ENCODE assay signal across 19 cellular contexts in genomic region chr16:88642881-88643545, GRCh38. TPM values are rescaled to one million over a fixed set of nuclear protein-coding genes. Genes with fewer than 3 reads are reported as not detected.
DNase-seq lines count a peak whose midpoint lies in the region; ATAC-seq, FAIRE-seq and TF ChIP-seq lines count a peak whose summit lies in the region.
"Had no signal": no experiment of that assay in that cellular context is flagged by ENCODE, and none has a peak within 500 bp of the region (broad histone marks: within the 10 kb centered on the region; RNA-seq: fewer than 3 reads in every experiment).

No MANE protein-coding gene starts in this region.

- H4K20me1 ChIP-seq in BLaER1 (peaks cover 100% of the 10 kb centered on the region), GM12878 (ENCODE audit: control insufficient read depth, insufficient read depth) (0 out of 2 replicates have a peak, but pooled peaks cover 7% of the 10 kb centered on the region), Karpas-422 (ENCODE audit: insufficient read depth, low read depth, low read length) (peaks cover 48% of the 10 kb centered on the region)

- H3K79me2 ChIP-seq in GM12878 (ENCODE audit: control insufficient read depth, insufficient read depth, low read length) = peaks cover 11% of the 10 kb centered on the region
- no peaks in the 10 kb centered on the region for H3K79me2 ChIP-seq in mesendoderm (ENCODE audit: control insufficient read depth, insufficient read depth, low read length)
- H3K79me2 ChIP-seq in Karpas-422 (ENCODE audit: low read length) = no peaks in the 10 kb centered on the region

- H4K8ac ChIP-seq in mesendoderm (ENCODE audit: low read depth, low read length) = no peak overlapping the region

- H3K27ac ChIP-seq in BLaER1 (no peak overlapping the region), GM12878 (ENCODE audit: control insufficient read depth, insufficient read depth) (no peak overlapping the region), mesendoderm (ENCODE audit: low read depth, low read length) (no peak overlapping the region), adrenal gland (no peak overlapping the region), Karpas-422 (ENCODE audit: low read length) (no peak overlapping the region)

- H2AFZ ChIP-seq in GM12878 (ENCODE audit: control insufficient read depth, low read depth, low read length) (no peak overlapping the region), Karpas-422 (ENCODE audit: low read length) (no peak overlapping the region)

- in situ Hi-C loops in GM18951 (cut with MboI; ENCODE audit: low sequenced_read_pairs, unreplicated experiment) = no loop called here
- in situ Hi-C loops in GM12878 (cut with MboI) = no loop called here

- TF ChIP-seq EP300 in GM12878 (IDR thresholded peaks at IDR 0.05; ENCODE audit: borderline replicate concordance in 1 of 2, control insufficient read depth in 1 of 2, low read depth in 2 of 2, low read length in 2 of 2) = no peak

- no peaks in the 10 kb centered on the region for H3K79me1 ChIP-seq in mesendoderm (ENCODE audit: low read length)

- H3K56ac ChIP-seq in mesendoderm (ENCODE audit: low read length) = no peak overlapping the region

- H3K4me3 ChIP-seq in BLaER1 (no peak overlapping the region), GM12878 (no peak overlapping the region), mesendoderm (ENCODE audit: low read length) (no peak overlapping the region), adrenal gland (no peak overlapping the region), Karpas-422 (ENCODE audit: low read length) (no peak overlapping the region)

- BruUV-seq in GM12878 (replicated peaks; lab: Mats Ljungman, UMichigan) = no TSS peak

- FAIRE-seq in GM12878 (lab: Jason Lieb, UNC) = no peak
- FAIRE-seq: GM12891 had no signal

- H3K4me1 ChIP-seq in BLaER1 (peaks cover 96% of the 10 kb centered on the region), GM12878 (ENCODE audit: control insufficient read depth, insufficient read depth, low read length) (peaks cover 18% of the 10 kb centered on the region), mesendoderm (ENCODE audit: control insufficient read depth, low read depth, low read length) (no peaks in the 10 kb centered on the region), adrenal gland (replicated peaks in 1 of 2) (no peaks in the 10 kb centered on the region), Karpas-422 (ENCODE audit: low read length) (peaks cover 25% of the 10 kb centered on the region)

- H2AK5ac ChIP-seq in mesendoderm (ENCODE audit: low read length) = no peak overlapping the region

- WGBS in GM12878 (ENCODE audit: insufficient coverage, insufficient replicate concordance, low lambda C conversion rate, missing lambda C conversion rate) = 89% methylated on average over 32 of the region's 48 CpGs
- WGBS in mesendoderm (ENCODE audit: extremely low coverage, insufficient coverage, low lambda C conversion rate) = no CpG with 5 or more reads among the region's 48 CpGs
- 76 to 86% (median 84%) methylated on average over 22 to 48 of the region's 48 CpGs for WGBS in adrenal gland, 4 donors

- TF ChIP-seq RAD21 in GM12878 (IDR thresholded peaks at IDR 0.05; ENCODE audit: insufficient read depth, low read depth, low read length) = no peak

- peaks cover 40% of the 10 kb centered on the region for H3K27me3 ChIP-seq in BLaER1
- H3K27me3 ChIP-seq in GM12878 (replicated peaks in 1 of 2; ENCODE audit: control insufficient read depth in 2 of 2, insufficient read depth in 2 of 2, low read length in 1 of 2) = peaks cover 13 to 18% of the 10 kb centered on the region in 2 experiments
- peaks cover 7% of the 10 kb centered on the region for H3K27me3 ChIP-seq in mesendoderm (ENCODE audit: insufficient read depth, low read length, poor library complexity)
- peaks cover 19% of the 10 kb centered on the region for H3K27me3 ChIP-seq in adrenal gland
- H3K27me3 ChIP-seq in Karpas-422 (ENCODE audit: low read length) = no peaks in the 10 kb centered on the region

- intact Hi-C loops in GM12878 (cut with micrococcal nuclease; ENCODE audit: unreplicated experiment) = no loop called here
- intact Hi-C loops in adrenal gland (cut with DNase I) = no loop called here

- RAD21 ChIA-PET in GM12878 (lab: Charles Lee; ENCODE audit: unreplicated experiment) = no interaction called here

- no peak for ATAC-seq in GM12878
- ATAC-seq: PC-3 had no signal

- TF ChIP-seq POLR2A in GM18951 (IDR thresholded peaks at IDR 0.05; ENCODE audit: extremely low read depth, insufficient read depth, insufficient read length) = peak; percentile 3
- peak; percentile 30; the same call in 1 of the 2 replicates for TF ChIP-seq POLR2A in GM12878 (IDR thresholded peaks at IDR 0.05; ENCODE audit: low read depth, low read length)
- no peak for TF ChIP-seq POLR2A in adrenal gland (IDR thresholded peaks at IDR 0.05)

- H3K9me2 ChIP-seq in Karpas-422 (replicated peaks; ENCODE audit: insufficient read depth, low read length) = no peaks in the 10 kb centered on the region

- peaks cover 55% of the 10 kb centered on the region for H3K36me3 ChIP-seq in BLaER1
- peaks cover 2 to 4% of the 10 kb centered on the region in 2 experiments; a peak in 2 of 4 replicates for H3K36me3 ChIP-seq in GM12878 (ENCODE audit: control insufficient read depth in 2 of 2, insufficient read depth in 2 of 2, low read length in 1 of 2)
- H3K36me3 ChIP-seq in mesendoderm (ENCODE audit: control insufficient read depth, insufficient read depth, low read length) = no peaks in the 10 kb centered on the region
- H3K36me3 ChIP-seq in adrenal gland (replicated peaks in 1 of 2) = no peaks in the 10 kb centered on the region
- H3K36me3 ChIP-seq in Karpas-422 (ENCODE audit: insufficient read depth, low read length) = no peaks in the 10 kb centered on the region; the same call in 1 of the 2 replicates

- H3K18ac ChIP-seq in mesendoderm (ENCODE audit: low read length) = no peak overlapping the region

- DNase-seq in GM12878 (ENCODE audit: low read depth, low spot score) (no peak), mesendoderm (peak; percentile 29), AG20443 (ENCODE audit: low spot score) (no peak), adrenal gland (no peak), Karpas-422 (no peak)
- DNase-seq: DMS 273 treated with DMSO at 0.1 percent for 48 hours, H7, MV-4-11, NCI-H1694 treated with DMSO at 0.1 percent for 48 hours, NCI-H226, NCI-H524, NCI-H82, PC-3, RPMI8226, SIG-M5, T-helper 1 cell had no signal

- SMC1A ChIA-PET in GM12878 (lab: Charles Lee; ENCODE audit: uncharacterized antibody, unreplicated experiment) = no interaction called here

- TF ChIP-seq CTCF in GM12878 (IDR thresholded peaks at IDR 0.05 in 2 of 3, conservative IDR thresholded peaks at IDR 0.05 in 1 of 3; ENCODE audit: control insufficient read depth in 2 of 3, extremely low read depth in 1 of 3, insufficient read depth in 1 of 3, low read depth in 3 of 3, low read length in 3 of 3) = no peak
- no peak for TF ChIP-seq CTCF in adrenal gland (IDR thresholded peaks at IDR 0.05)

- H3K23ac ChIP-seq in mesendoderm (ENCODE audit: low read length) = no peak overlapping the region

- no peak overlapping the region for H2BK15ac ChIP-seq in mesendoderm (replicated peaks; ENCODE audit: low read depth)

- no peak overlapping the region for H4K5ac ChIP-seq in mesendoderm (ENCODE audit: low read length)

- no peak overlapping the region for H2BK5ac ChIP-seq in mesendoderm (ENCODE audit: low read length)

- H2BK120ac ChIP-seq in mesendoderm (ENCODE audit: low read depth, low read length) = no peak overlapping the region

- CTCF ChIA-PET in GM12878 (lab: Yijun Ruan, JAX) = no interaction called here

- H3K9me3 ChIP-seq in BLaER1 = no peaks in the 10 kb centered on the region
- H3K9me3 ChIP-seq in GM12878 (replicated peaks; ENCODE audit: control insufficient read depth, insufficient read depth, low read length) = no peaks in the 10 kb centered on the region
- no peaks in the 10 kb centered on the region for H3K9me3 ChIP-seq in adrenal gland (replicated peaks in 1 of 3)
- H3K9me3 ChIP-seq in Karpas-422 (ENCODE audit: low read length) = no peaks in the 10 kb centered on the region

- POLR2A ChIA-PET in GM12878 (lab: Charles Lee) = no interaction called here

- no peak overlapping the region for H3K9ac ChIP-seq in BLaER1
- H3K9ac ChIP-seq in GM12878 (ENCODE audit: control insufficient read depth, insufficient read depth, low read length) = no peak overlapping the region
- H3K9ac ChIP-seq in mesendoderm (ENCODE audit: low read length) = no peak overlapping the region
- no peak overlapping the region for H3K9ac ChIP-seq in Karpas-422 (ENCODE audit: low read length)

- H3K4me2 ChIP-seq in BLaER1 (peak overlapping the region; percentile 6; the same call in 1 of the 2 replicates), GM12878 (ENCODE audit: control insufficient read depth, insufficient read depth) (no peak overlapping the region), mesendoderm (ENCODE audit: low read length) (no peak overlapping the region), Karpas-422 (ENCODE audit: low read depth, low read length, poor library complexity, severe bottlenecking) (no peak overlapping the region)

- H3K4ac ChIP-seq in mesendoderm (ENCODE audit: low read depth, low read length) = no peak overlapping the region

RNA-seq across cellular contexts. Expression of gene IL17C, which starts 4.6 kb away (rescaled TPM):
- not detected in 2 replicates for total RNA-seq in GM12878 (2013; cell fraction: nucleolus; rRNA removed)
- total RNA-seq in GM12878 (2014; rRNA removed) = not detected in 2 replicates
- not detected in 2 replicates for total RNA-seq in GM12878 (2014; rRNA removed; fragmentation: Illumina TruSeq; extraction: Trizol)
- total RNA-seq in GM12878 (2021) = not detected in 2 replicates
- not detected for polyA plus RNA-seq in GM12878 (2011; ENCODE audit: low read depth)
- polyA plus RNA-seq in GM12878 (2011; rRNA removed) = not detected in 2 replicates
- polyA plus RNA-seq in GM12878 (2011; cell fraction: cytosol; rRNA removed) = 0.08 and 0.10 TPM in 2 replicates
- polyA plus RNA-seq in GM12878 (2011; cell fraction: nucleus; rRNA removed) = 0.31 and 0.55 TPM in 2 replicates
- 0.26 and 0.32 TPM in 2 replicates for polyA plus RNA-seq in GM12878 (2012)
- polyA plus RNA-seq in GM12878 (2014; fragmentation: Illumina TruSeq; extraction: Trizol) = not detected in 2 replicates
- not detected for polyA plus RNA-seq in GM12878 (2014; fragmentation: Nextera tagmentation; extraction: Ambion mirVana)
- 0.33 TPM in 1 of 2 replicates, not detected in the other for polyA plus RNA-seq in GM12878 (2014; rRNA removed)
- polyA plus RNA-seq in GM12878 (2016; fragmentation: Nextera tagmentation; extraction: Ambion mirVana) = not detected
- polyA minus RNA-seq in GM12878 (2011; rRNA and poly(A)+ RNA removed) = not detected in 2 replicates
- not detected in 2 replicates for polyA minus RNA-seq in GM12878 (2011; cell fraction: cytosol; rRNA and poly(A)+ RNA removed)
- not detected in 2 replicates for polyA minus RNA-seq in GM12878 (2011; cell fraction: nucleus; rRNA and poly(A)+ RNA removed)
- 0.15 TPM for polyA plus RNA-seq in mesendoderm (2013, experiment 1 of 2)
- 0.21 TPM for polyA plus RNA-seq in mesendoderm (2013, experiment 2 of 2)
- not detected for total RNA-seq in adrenal gland
- not detected for polyA plus RNA-seq in adrenal gland
- total RNA-seq in Karpas-422 (2014; rRNA removed; shearing (Covaris generic); ENCODE audit: low replicate concordance) = not detected in 2 replicates
- total RNA-seq: PC-3 had no signal

RNA-seq across cellular contexts. Expression of gene CYBA, which starts 7.8 kb away (rescaled TPM):
- 178 and 189 TPM in 2 replicates for total RNA-seq in GM12878 (2013; cell fraction: nucleolus; rRNA removed)
- total RNA-seq in GM12878 (2014; rRNA removed) (531 and 598 TPM in 2 replicates), GM12878 (2014; rRNA removed; fragmentation: Illumina TruSeq; extraction: Trizol) (114 and 132 TPM in 2 replicates), GM12878 (2021) (373 and 384 TPM in 2 replicates), adrenal gland (100 to 1,000 TPM in 7 of 8 donors, 10 to 100 TPM in 1; 81.7 to 374 (median 155) TPM)
- polyA plus RNA-seq in GM12878 (2011; ENCODE audit: low read depth) = 92.9 TPM
- polyA plus RNA-seq in GM12878 (2011; rRNA removed) (29.3 and 78.7 TPM in 2 replicates), GM12878 (2014; fragmentation: Illumina TruSeq; extraction: Trizol) (7.9 and 53.2 TPM in 2 replicates), GM12878 (2014; fragmentation: Nextera tagmentation; extraction: Ambion mirVana) (under 1 TPM; 0.55 to 0.66 TPM), GM12878 (2014; rRNA removed) (551 and 668 TPM in 2 replicates), GM12878 (2016; fragmentation: Nextera tagmentation; extraction: Ambion mirVana) (100 to 1,000 TPM; 462 to 477 TPM), adrenal gland (100 to 1,000 TPM in 2 of 3 donors, 10 to 100 TPM in 1; 19.6 to 271 (median 258) TPM)
- polyA plus RNA-seq in GM12878 (2011; cell fraction: cytosol; rRNA removed) = 257 and 379 TPM in 2 replicates
- 417 and 477 TPM in 2 replicates for polyA plus RNA-seq in GM12878 (2011; cell fraction: nucleus; rRNA removed)
- polyA plus RNA-seq in GM12878 (2012) = 413 and 478 TPM in 2 replicates
- polyA minus RNA-seq in GM12878 (2011; rRNA and poly(A)+ RNA removed) = 55.5 and 207 TPM in 2 replicates
- 88.6 and 114 TPM in 2 replicates for polyA minus RNA-seq in GM12878 (2011; cell fraction: cytosol; rRNA and poly(A)+ RNA removed)
- polyA minus RNA-seq in GM12878 (2011; cell fraction: nucleus; rRNA and poly(A)+ RNA removed) = 55.1 and 94.4 TPM in 2 replicates
- polyA plus RNA-seq in mesendoderm (2013, experiment 1 of 2) = 78.8 TPM
- 83.5 TPM for polyA plus RNA-seq in mesendoderm (2013, experiment 2 of 2)
- 395 and 1,207 TPM in 2 replicates for total RNA-seq in Karpas-422 (2014; rRNA removed; shearing (Covaris generic); ENCODE audit: low replicate concordance)
- total RNA-seq: PC-3 had no signal

RNA-seq across cellular contexts. Expression of gene MVD, which starts 19.9 kb away (rescaled TPM):
- total RNA-seq in GM12878 (2013; cell fraction: nucleolus; rRNA removed) = 81.8 and 88.4 TPM in 2 replicates
- total RNA-seq in GM12878 (2014; rRNA removed) (101 and 104 TPM in 2 replicates), GM12878 (2014; rRNA removed; fragmentation: Illumina TruSeq; extraction: Trizol) (45.0 and 50.0 TPM in 2 replicates), GM12878 (2021) (132 and 147 TPM in 2 replicates), adrenal gland (100 to 1,000 TPM in 1 of 8 donors, 10 to 100 TPM in 7; 25.6 to 293 (median 34.6) TPM)
- 21.0 TPM for polyA plus RNA-seq in GM12878 (2011; ENCODE audit: low read depth)
- polyA plus RNA-seq in GM12878 (2011; rRNA removed) (15.5 and 41.4 TPM in 2 replicates), GM12878 (2014; fragmentation: Illumina TruSeq; extraction: Trizol) (8.4 and 28.9 TPM in 2 replicates), GM12878 (2014; fragmentation: Nextera tagmentation; extraction: Ambion mirVana) (1 to 10 TPM; 5.0 to 6.8 TPM), GM12878 (2014; rRNA removed) (80.1 and 95.9 TPM in 2 replicates), GM12878 (2016; fragmentation: Nextera tagmentation; extraction: Ambion mirVana) (10 to 100 TPM; 80.5 to 85.4 TPM), adrenal gland (100 to 1,000 TPM in 1 of 3 donors, 10 to 100 TPM in 2; 60.7 to 257 (median 66.9) TPM)
- 53.9 and 79.5 TPM in 2 replicates for polyA plus RNA-seq in GM12878 (2011; cell fraction: cytosol; rRNA removed)
- polyA plus RNA-seq in GM12878 (2011; cell fraction: nucleus; rRNA removed) = 293 and 318 TPM in 2 replicates
- polyA plus RNA-seq in GM12878 (2012) = 91.8 and 107 TPM in 2 replicates
- polyA minus RNA-seq in GM12878 (2011; rRNA and poly(A)+ RNA removed) = 18.5 and 44.7 TPM in 2 replicates
- 25.0 and 33.1 TPM in 2 replicates for polyA minus RNA-seq in GM12878 (2011; cell fraction: cytosol; rRNA and poly(A)+ RNA removed)
- 39.9 and 52.2 TPM in 2 replicates for polyA minus RNA-seq in GM12878 (2011; cell fraction: nucleus; rRNA and poly(A)+ RNA removed)
- polyA plus RNA-seq in mesendoderm (2013, experiment 1 of 2) = 73.3 TPM
- polyA plus RNA-seq in mesendoderm (2013, experiment 2 of 2) = 73.9 TPM
- 35.0 and 82.2 TPM in 2 replicates for total RNA-seq in Karpas-422 (2014; rRNA removed; shearing (Covaris generic); ENCODE audit: low replicate concordance)

RNA-seq across cellular contexts. Expression of gene SNAI3, which starts 43.3 kb away (rescaled TPM):
- total RNA-seq in GM12878 (2013; cell fraction: nucleolus; rRNA removed) = 2.4 and 3.1 TPM in 2 replicates
- 4.7 and 6.5 TPM in 2 replicates for total RNA-seq in GM12878 (2014; rRNA removed)
- total RNA-seq in GM12878 (2014; rRNA removed; fragmentation: Illumina TruSeq; extraction: Trizol) = 1.2 and 1.7 TPM in 2 replicates
- 5.7 and 7.4 TPM in 2 replicates for total RNA-seq in GM12878 (2021)
- polyA plus RNA-seq in GM12878 (2011; ENCODE audit: low read depth) = 1.5 TPM
- 0.53 and 1.5 TPM in 2 replicates for polyA plus RNA-seq in GM12878 (2011; rRNA removed)
- polyA plus RNA-seq in GM12878 (2011; cell fraction: cytosol; rRNA removed) = 2.0 and 3.2 TPM in 2 replicates
- polyA plus RNA-seq in GM12878 (2011; cell fraction: nucleus; rRNA removed) = 4.2 TPM in 2 replicates
- polyA plus RNA-seq in GM12878 (2012) = 2.6 and 2.8 TPM in 2 replicates
- polyA plus RNA-seq in GM12878 (2014; fragmentation: Illumina TruSeq; extraction: Trizol) = 0.10 and 1.4 TPM in 2 replicates
- under 1 TPM; 0.21 to 0.26 TPM for polyA plus RNA-seq in GM12878 (2014; fragmentation: Nextera tagmentation; extraction: Ambion mirVana)
- 4.3 and 6.6 TPM in 2 replicates for polyA plus RNA-seq in GM12878 (2014; rRNA removed)
- 1 to 10 TPM; 6.2 to 7.1 TPM for polyA plus RNA-seq in GM12878 (2016; fragmentation: Nextera tagmentation; extraction: Ambion mirVana)
- polyA minus RNA-seq in GM12878 (2011; rRNA and poly(A)+ RNA removed) = 1.1 and 2.2 TPM in 2 replicates
- 2.3 and 2.4 TPM in 2 replicates for polyA minus RNA-seq in GM12878 (2011; cell fraction: cytosol; rRNA and poly(A)+ RNA removed)
- polyA minus RNA-seq in GM12878 (2011; cell fraction: nucleus; rRNA and poly(A)+ RNA removed) = 0.97 and 2.1 TPM in 2 replicates
- polyA plus RNA-seq in mesendoderm (2013, experiment 1 of 2) = 1.3 TPM
- 1.3 TPM for polyA plus RNA-seq in mesendoderm (2013, experiment 2 of 2)
- total RNA-seq in adrenal gland = 1 to 10 TPM in 1 of 8 donors, under 1 TPM in 5, not detected in 2; 0.35 to 1.7 (median 0.66) TPM
- 1 to 10 TPM in 1 of 3 donors, under 1 TPM in 2; 0.11 to 2.1 (median 0.44) TPM for polyA plus RNA-seq in adrenal gland
- total RNA-seq in Karpas-422 (2014; rRNA removed; shearing (Covaris generic); ENCODE audit: low replicate concordance) = 1.3 and 1.4 TPM in 2 replicates

Comparison
In these comparisons a context has a peak if more than half of its experiments do, and no peak if none do; other contexts are left out.
1. POLR2A ChIP-seq: peak in GM18951 (single experiment) and GM12878 (single experiment); none in adrenal gland (0 of 2).